16 cellular contexts compared by ENCODE assay signal in genomic region chr11:2315395-2316168, GRCh38. TPM values are rescaled to one million over a fixed set of nuclear protein-coding genes. Genes with fewer than 3 reads are reported as not detected.
DNase-seq lines count a peak whose midpoint lies in the region; ATAC-seq and TF ChIP-seq lines count a peak whose summit lies in the region.
"Had no signal": no experiment of that assay in that cellular context is flagged by ENCODE, and none has a peak within 500 bp of the region (broad histone marks: within the 10 kb centered on the region; RNA-seq: fewer than 3 reads in every experiment).

No MANE protein-coding gene starts in this region.

- ATAC-seq in left colon, result peak; percentile 6
- ATAC-seq in GM19467 (IDR thresholded peaks at IDR 0.05; ENCODE audit: unreplicated experiment), result no peak
- ATAC-seq: activated CD8-positive, alpha-beta T cell treated with anti-CD3 and anti-CD28 coated beads for 36 hours had no signal

- intact Hi-C loops in left colon (cut with DNase I, micrococcal nuclease) (no loop called here), sigmoid colon (cut with DNase I) (loop anchor here (2.0 kb wide), 1 partner anchor 61 kb away; the partner anchor contains the start of gene CD81), PC-9 (cut with micrococcal nuclease; ENCODE audit: unreplicated experiment) (no loop called here)

- H2AK5ac ChIP-seq in trophoblast cell (ENCODE audit: low read length), result no peak overlapping the region

- peaks cover 0 to 14% (median 7%) of the 10 kb centered on the region in 11 experiments; a peak in 11 of 22 replicates for H3K9me3 ChIP-seq in BLaER1 treated with 17β-estradiol and CSF1 and Interleukin-3, amounts not matched to agents 10 nM and 100 nM (replicated peaks in 1 of 11)
- H3K9me3 ChIP-seq in sigmoid colon (peaks cover 0 to 3% (median 0%) of the 10 kb centered on the region in 4 donors), PC-9 (ENCODE audit: insufficient read depth, low read depth) (no peaks in the 10 kb centered on the region), trophoblast cell (ENCODE audit: insufficient read depth, low read depth, low read length) (peaks cover 9% of the 10 kb centered on the region)

- H2BK120ac ChIP-seq in trophoblast cell (ENCODE audit: insufficient read depth, low read length, poor library complexity), result no peak overlapping the region

- POLR2A ChIA-PET in PC-9 (lab: Charles Lee; ENCODE audit: unreplicated experiment), result no interaction called here

- H4K20me1 ChIP-seq in BLaER1 treated with 17β-estradiol and CSF1 and Interleukin-3, amounts not matched to agents 10 nM and 100 nM, result peaks cover 0 to 5% (median 0%) of the 10 kb centered on the region in 11 experiments; a peak in 1 of 22 replicates
- no peaks in the 10 kb centered on the region for H4K20me1 ChIP-seq in PC-9 (ENCODE audit: insufficient read depth)

- TF ChIP-seq POLR2A in sigmoid colon (IDR thresholded peaks at IDR 0.05), result no peak

- no peak overlapping the region for H3K14ac ChIP-seq in trophoblast cell (ENCODE audit: low read length)

- WGBS in sigmoid colon, 2 donors, result 90 to 92% methylated on average over 25 of the region's 25 CpGs
- WGBS in trophoblast cell (ENCODE audit: extremely low coverage, insufficient coverage, insufficient read length), result no CpG with 5 or more reads among the region's 25 CpGs

- no peak overlapping the region for H2BK12ac ChIP-seq in trophoblast cell (ENCODE audit: low read length)

- H3F3A ChIP-seq in PC-9 (ENCODE audit: insufficient read depth, low read depth), result no peaks in the 10 kb centered on the region

- BruUV-seq in PC-9 (replicated peaks; lab: Mats Ljungman, UMichigan), result no TSS peak

- peaks cover 43 to 61% (median 50%) of the 10 kb centered on the region in 10 experiments for H3K4me1 ChIP-seq in BLaER1 treated with 17β-estradiol and CSF1 and Interleukin-3, amounts not matched to agents 10 nM and 100 nM
- H3K4me1 ChIP-seq in sigmoid colon, result peaks cover 0 to 54% (median 47%) of the 10 kb centered on the region in 4 donors
- peaks cover 8% of the 10 kb centered on the region for H3K4me1 ChIP-seq in PC-9 (replicated peaks; ENCODE audit: insufficient read depth)
- H3K4me1 ChIP-seq in trophoblast cell (ENCODE audit: control insufficient read depth in 1 of 2, insufficient read depth in 2 of 2, low read length in 2 of 2), result no peaks in the 10 kb centered on the region

- H3K23ac ChIP-seq in trophoblast cell (ENCODE audit: low read length), result no peak overlapping the region

- CTCF ChIA-PET in PC-9 (lab: Charles Lee), result no interaction called here

- H4K8ac ChIP-seq in trophoblast cell (ENCODE audit: low read depth, low read length), result no peak overlapping the region

- TF ChIP-seq CTCF in sigmoid colon (IDR thresholded peaks at IDR 0.05) (no peak), PC-9 (conservative IDR thresholded peaks at IDR 0.05) (no peak)

- H4K12ac ChIP-seq in trophoblast cell (ENCODE audit: low read depth, low read length), result no peak overlapping the region

- peak overlapping the region in 9 of 11 experiments; percentile 65 to 85 (median 78); a peak in 18 of 22 replicates for H3K27ac ChIP-seq in BLaER1 treated with 17β-estradiol and CSF1 and Interleukin-3, amounts not matched to agents 10 nM and 100 nM
- H3K27ac ChIP-seq in caudate nucleus (ENCODE audit: low read depth, low read length) (peak overlapping the region; percentile 77), sigmoid colon (peak overlapping the region; percentile 83 to 90 (median 88)), PC-9 (no peak overlapping the region), trophoblast cell (ENCODE audit: low read depth, low read length) (no peak overlapping the region)

- H3K36me3 ChIP-seq in BLaER1 treated with 17β-estradiol and CSF1 and Interleukin-3, amounts not matched to agents 10 nM and 100 nM, result no peaks in the 10 kb centered on the region
- H3K36me3 ChIP-seq in sigmoid colon, result no peaks in the 10 kb centered on the region
- H3K36me3 ChIP-seq in PC-9 (ENCODE audit: low read depth), result no peaks in the 10 kb centered on the region
- no peaks in the 10 kb centered on the region for H3K36me3 ChIP-seq in trophoblast cell (ENCODE audit: control insufficient read depth in 1 of 2, insufficient read depth in 2 of 2, low read length in 2 of 2)
- H3K36me3 ChIP-seq: cardiac muscle cell had no signal

- H3K9me2 ChIP-seq in PC-9 (ENCODE audit: insufficient read depth), result no peaks in the 10 kb centered on the region

- H2AFZ ChIP-seq in PC-9 (no peak overlapping the region), trophoblast cell (ENCODE audit: insufficient read depth, low read length, poor library complexity) (no peak overlapping the region)

- H3K9ac ChIP-seq in BLaER1 treated with 17β-estradiol and CSF1 and Interleukin-3, amounts not matched to agents 10 nM and 100 nM, result peak overlapping the region; percentile 25 to 75 (median 58); a peak in 21 of 22 replicates
- no peak overlapping the region for H3K9ac ChIP-seq in trophoblast cell (ENCODE audit: low read length)

- H3K4me3 ChIP-seq in BLaER1 treated with 17β-estradiol and CSF1 and Interleukin-3, amounts not matched to agents 10 nM and 100 nM, result peak overlapping the region in 5 of 10 experiments; percentile 3 to 36 (median 19); a peak in 4 of 20 replicates
- H3K4me3 ChIP-seq in sigmoid colon, result peak overlapping the region in 3 of 4 donors; percentile 18 to 34 (median 27)
- no peak overlapping the region for H3K4me3 ChIP-seq in PC-9
- no peak overlapping the region for H3K4me3 ChIP-seq in trophoblast cell (ENCODE audit: low read depth, low read length)
- H3K4me3 ChIP-seq: cardiac muscle cell had no signal

- H3K79me2 ChIP-seq in PC-9 (ENCODE audit: low read depth), result no peaks in the 10 kb centered on the region
- H3K79me2 ChIP-seq in trophoblast cell (ENCODE audit: control insufficient read depth, insufficient read depth, low read length, poor library complexity), result no peaks in the 10 kb centered on the region

- no peak for TF ChIP-seq EP300 in sigmoid colon (IDR thresholded peaks at IDR 0.05)

- H2BK5ac ChIP-seq in trophoblast cell (ENCODE audit: low read depth, low read length, poor library complexity), result no peak overlapping the region

- no peak overlapping the region for H3K4ac ChIP-seq in trophoblast cell (ENCODE audit: low read depth, low read length)

- peak overlapping the region; percentile 59 to 99 (median 95) for H3K4me2 ChIP-seq in BLaER1 treated with 17β-estradiol and CSF1 and Interleukin-3, amounts not matched to agents 10 nM and 100 nM
- no peak overlapping the region for H3K4me2 ChIP-seq in PC-9
- no peak overlapping the region for H3K4me2 ChIP-seq in trophoblast cell (ENCODE audit: low read length)

- peaks cover 0 to 17% (median 0%) of the 10 kb centered on the region in 11 experiments; a peak in 2 of 22 replicates for H3K27me3 ChIP-seq in BLaER1 treated with 17β-estradiol and CSF1 and Interleukin-3, amounts not matched to agents 10 nM and 100 nM
- H3K27me3 ChIP-seq in sigmoid colon (no peaks in the 10 kb centered on the region), PC-9 (ENCODE audit: insufficient read depth, low read depth) (0 out of 2 replicates have a peak, but pooled peaks cover 5% of the 10 kb centered on the region), trophoblast cell (ENCODE audit: insufficient read depth, low read length) (no peaks in the 10 kb centered on the region)
- H3K27me3 ChIP-seq: cardiac muscle cell had no signal

- H4K91ac ChIP-seq in trophoblast cell (ENCODE audit: low read depth, low read length), result no peak overlapping the region

- no peak overlapping the region for H3K18ac ChIP-seq in trophoblast cell (ENCODE audit: low read length)

- DNase-seq in caudate nucleus (lab: John Stamatoyannopoulos, UW), result peak in 1 of 61 donors; percentile 57
- DNase-seq in left colon, result no peak
- DNase-seq in sigmoid colon, result peak; percentile 68
- no peak for DNase-seq in PC-9
- no peak for DNase-seq in trophoblast cell
- DNase-seq in stimulated activated CD4-positive, alpha-beta T cell treated with anti-CD3 and anti-CD28 coated beads, Interleukin-1b, Interleukin-23, amount 100 ng/mL, for 48 hours, result no peak
- DNase-seq: ACHN; activated CD8-positive, alpha-beta T cell treated with anti-CD3 and anti-CD28 coated beads for 36 hours; activated gamma-delta T cell; Calu3; NCI-H2029 had no signal

- H3K79me1 ChIP-seq in trophoblast cell (ENCODE audit: low read length), result no peaks in the 10 kb centered on the region

RNA-seq across cellular contexts. Expression of gene TSPAN32, which starts 13.8 kb away (rescaled TPM):
- total RNA-seq in left colon, result 1 to 10 TPM in 1 of 2 donors, not detected in 1; 1.3 TPM
- total RNA-seq in sigmoid colon, result 1 to 10 TPM in 2 of 4 donors, under 1 TPM in 2; 0.81 to 5.3 (median 0.95) TPM
- polyA plus RNA-seq in sigmoid colon, result 1 to 10 TPM in 1 of 3 donors, not detected in 2; 4.6 TPM
- not detected in 2 replicates for total RNA-seq in PC-9 (2021)
- polyA plus RNA-seq in trophoblast cell (2013), result not detected in 2 replicates
- total RNA-seq: Calu3, LHCN-M2 had no signal

RNA-seq across cellular contexts. Expression of gene C11orf21, which starts 13.9 kb away (rescaled TPM):
- total RNA-seq in left colon, result under 1 TPM; 0.15 to 0.78 TPM
- under 1 TPM in 2 of 4 donors, not detected in 2; 0.68 to 0.71 TPM for total RNA-seq in sigmoid colon
- polyA plus RNA-seq in sigmoid colon, result 1 to 10 TPM in 1 of 3 donors, not detected in 2; 6.2 TPM
- total RNA-seq in PC-9 (2021), result not detected in 2 replicates
- polyA plus RNA-seq in trophoblast cell (2013), result not detected in 2 replicates
- total RNA-seq: Calu3, LHCN-M2 had no signal

RNA-seq across cellular contexts. Expression of gene ASCL2, which starts 45.2 kb away (rescaled TPM):
- 10 to 100 TPM in 1 of 2 donors, 1 to 10 TPM in 1; 6.3 to 10.4 TPM for total RNA-seq in left colon
- total RNA-seq in sigmoid colon, result under 1 TPM in 2 of 4 donors, not detected in 2; 0.28 to 0.33 TPM
- 1 to 10 TPM; 1.2 to 4.8 (median 1.4) TPM for polyA plus RNA-seq in sigmoid colon
- total RNA-seq in PC-9 (2021), result not detected in 2 replicates
- 0.59 and 0.60 TPM in 2 replicates for polyA plus RNA-seq in trophoblast cell (2013)
- total RNA-seq: Calu3, cardiac muscle cell, LHCN-M2, RPMI7951 had no signal
- polyA plus RNA-seq: cardiac muscle cell had no signal

Comparison
In these comparisons a context has a peak if more than half of its experiments do, and no peak if none do; other contexts are left out.
1. H3K27ac ChIP-seq: peak in BLaER1 treated with 17β-estradiol and CSF1 and Interleukin-3, amounts not matched to agents 10 nM and 100 nM (9 of 11), caudate nucleus (single experiment) and sigmoid colon (4 of 4); none in PC-9 (single experiment) and trophoblast cell (single experiment).
2. H3K4me2 ChIP-seq: peak in BLaER1 treated with 17β-estradiol and CSF1 and Interleukin-3, amounts not matched to agents 10 nM and 100 nM (11 of 11); none in PC-9 (single experiment) and trophoblast cell (single experiment).
3. H3K4me3 ChIP-seq: peak in sigmoid colon (3 of 4); none in PC-9 (single experiment) and trophoblast cell (single experiment).